ENCODE assay signal across 11 cellular contexts in the genomic region with DNA sequence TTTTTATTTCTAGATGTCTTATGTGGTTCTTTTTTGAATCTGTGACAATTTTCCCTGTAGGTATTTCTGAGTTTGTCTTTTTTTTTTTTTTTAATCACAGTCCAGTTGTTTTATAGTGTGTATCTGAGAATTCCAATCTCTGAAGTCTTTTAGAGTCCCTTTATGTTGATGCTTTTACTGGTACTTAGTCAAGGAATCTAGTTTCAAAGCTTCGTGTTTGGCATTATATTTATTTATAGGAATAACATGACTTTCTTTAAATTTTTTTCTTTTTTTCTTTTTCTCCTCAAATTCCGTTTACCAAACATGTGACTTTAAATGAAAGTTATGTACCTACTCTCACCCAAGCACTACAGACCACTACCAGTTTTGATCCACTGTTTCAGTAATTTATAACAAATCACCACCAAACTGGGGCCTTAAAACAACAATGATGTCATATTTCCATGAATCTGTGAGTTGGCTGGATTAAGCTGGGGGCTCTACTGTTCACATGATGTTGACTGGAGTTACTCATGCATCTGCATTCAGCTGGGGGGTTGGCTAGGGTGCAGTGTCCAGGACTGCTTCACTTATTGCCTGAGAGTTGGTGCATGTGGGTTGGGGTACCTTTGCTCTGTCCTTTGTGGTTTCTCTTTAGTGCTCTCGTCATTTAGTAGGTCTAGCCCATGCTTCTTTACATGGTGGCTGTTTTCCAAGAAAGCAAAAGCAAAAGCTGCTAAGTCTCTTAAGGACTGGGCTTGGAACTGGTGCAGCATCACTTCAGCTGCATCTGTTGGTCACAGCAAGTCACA. TPM values are rescaled to one million over a fixed set of nuclear protein-coding genes. Genes with fewer than 3 reads are reported as not detected.
DNase-seq lines count a peak whose midpoint lies in the region; ATAC-seq and TF ChIP-seq lines count a peak whose summit lies in the region.
"Had no signal": no experiment of that assay in that cellular context is flagged by ENCODE, and none has a peak within 500 bp of the region (broad histone marks: within the 10 kb centered on the region; RNA-seq: fewer than 3 reads in every experiment).

No MANE protein-coding gene starts in this region.

- H3K27ac ChIP-seq in heart right ventricle, result no peak overlapping the region
- H3K27ac ChIP-seq in right atrium auricular region, result no peak overlapping the region
- peak overlapping the region; percentile 68 for H3K27ac ChIP-seq in hepatocyte
- no peak overlapping the region for H3K27ac ChIP-seq in aorta (ENCODE audit: low read depth in 1 of 2, low read length in 2 of 2)

- H3K4me1 Mint-ChIP-seq in activated naive CD8-positive, alpha-beta T cell treated with anti-CD3 and anti-CD28 coated beads, Interleukin-2, amount 10 ng/mL, durations not matched to agents 7 days and 5 days, result peaks cover 14% of the 10 kb centered on the region

- POLR2A ChIA-PET in activated naive CD8-positive, alpha-beta T cell treated with anti-CD3 and anti-CD28 coated beads, Interleukin-2, amount 10 ng/mL, durations not matched to agents 7 days and 5 days (lab: Charles Lee), result no interaction called here

- H3K4me3 Mint-ChIP-seq in activated naive CD8-positive, alpha-beta T cell treated with anti-CD3 and anti-CD28 coated beads, Interleukin-2, amount 10 ng/mL, durations not matched to agents 7 days and 5 days, result no peak overlapping the region

- DNase-seq in heart right ventricle, result peak in 1 of 2 donors; percentile 9
- no peak for DNase-seq in right atrium auricular region (ENCODE audit: low spot score)
- DNase-seq in activated naive CD8-positive, alpha-beta T cell treated with anti-CD3 and anti-CD28 coated beads, Interleukin-2, amount 10 ng/mL, durations not matched to agents 7 days and 5 days, result no peak
- peak; percentile 48 for DNase-seq in hepatocyte (ENCODE audit: low spot score)
- DNase-seq in aorta, result no peak
- DNase-seq in CD1c-positive myeloid dendritic cell (ENCODE audit: extremely low spot score), result no peak
- DNase-seq: hypothalamus, Kasumi-1, NCI-H526 treated with DMSO at 0.1 percent for 48 hours had no signal

- no peaks in the 10 kb centered on the region for H4K20me1 ChIP-seq in hepatocyte (ENCODE audit: insufficient read depth, poor library complexity, severe bottlenecking)

- 69 to 74% methylated on average over 3 of the region's 3 CpGs for WGBS in heart right ventricle, 2 donors
- 74% methylated on average over 3 of the region's 3 CpGs for WGBS in hepatocyte (ENCODE audit: low lambda C conversion rate, missing lambda C conversion rate)
- 7 to 8% methylated on average over 3 of the region's 3 CpGs for WGBS in aorta, 2 donors

- intact Hi-C loops in heart right ventricle (cut with DNase I), result no loop called here
- intact Hi-C loops in aorta (cut with DNase I), result no loop called here

- peaks cover 24% of the 10 kb centered on the region for H3K36me3 Mint-ChIP-seq in activated naive CD8-positive, alpha-beta T cell treated with anti-CD3 and anti-CD28 coated beads, Interleukin-2, amount 10 ng/mL, durations not matched to agents 7 days and 5 days

- no peaks in the 10 kb centered on the region for H3K9me3 Mint-ChIP-seq in activated naive CD8-positive, alpha-beta T cell treated with anti-CD3 and anti-CD28 coated beads, Interleukin-2, amount 10 ng/mL, durations not matched to agents 7 days and 5 days

- peaks cover 0 to 10% (median 0%) of the 10 kb centered on the region in 9 donors for H3K4me1 ChIP-seq in heart right ventricle
- H3K4me1 ChIP-seq in right atrium auricular region, result no peaks in the 10 kb centered on the region
- peaks cover 10% of the 10 kb centered on the region for H3K4me1 ChIP-seq in hepatocyte (ENCODE audit: insufficient read depth)
- H3K4me1 ChIP-seq in aorta (ENCODE audit: control insufficient read depth in 1 of 2, insufficient read depth in 2 of 2, low read length in 2 of 2), result peaks cover 0 to 3% of the 10 kb centered on the region in 2 donors

- no peaks in the 10 kb centered on the region for H3K27me3 ChIP-seq in heart right ventricle
- H3K27me3 ChIP-seq in right atrium auricular region, result no peaks in the 10 kb centered on the region
- no peaks in the 10 kb centered on the region for H3K27me3 ChIP-seq in hepatocyte
- no peaks in the 10 kb centered on the region for H3K27me3 ChIP-seq in aorta (ENCODE audit: control insufficient read depth in 1 of 2, insufficient read depth in 2 of 2, low read length in 1 of 2)

- ATAC-seq in heart right ventricle, result peak in 5 of 8 donors; percentile 39 to 53 (median 49)
- ATAC-seq in activated naive CD8-positive, alpha-beta T cell treated with anti-CD3 and anti-CD28 coated beads, Interleukin-2, amount 10 ng/mL, durations not matched to agents 7 days and 5 days (ENCODE audit: low read depth), result peak; percentile 63
- peak; percentile 62 for ATAC-seq in aorta (ENCODE audit: low FRiP score)
- no peak for ATAC-seq in HG03469 (IDR thresholded peaks at IDR 0.05; ENCODE audit: unreplicated experiment)
- ATAC-seq in GM18519 (IDR thresholded peaks at IDR 0.05; ENCODE audit: low FRiP score, unreplicated experiment), result no peak

- H3K36me3 ChIP-seq in heart right ventricle (peaks cover 0 to 13% (median 0%) of the 10 kb centered on the region in 9 donors), right atrium auricular region (no peaks in the 10 kb centered on the region), hepatocyte (replicated peaks; ENCODE audit: insufficient read depth, low read depth) (no peaks in the 10 kb centered on the region), aorta (ENCODE audit: control insufficient read depth in 1 of 2, insufficient read depth in 2 of 2, low read length in 1 of 2) (no peaks in the 10 kb centered on the region)

- no peaks in the 10 kb centered on the region for H3K27me3 Mint-ChIP-seq in activated naive CD8-positive, alpha-beta T cell treated with anti-CD3 and anti-CD28 coated beads, Interleukin-2, amount 10 ng/mL, durations not matched to agents 7 days and 5 days

- no peaks in the 10 kb centered on the region for H3K9me2 ChIP-seq in hepatocyte (replicated peaks; ENCODE audit: insufficient read depth)

- H3K4me3 ChIP-seq in heart right ventricle, result no peak overlapping the region
- no peak overlapping the region for H3K4me3 ChIP-seq in right atrium auricular region
- no peak overlapping the region for H3K4me3 ChIP-seq in hepatocyte
- H3K4me3 ChIP-seq in aorta (ENCODE audit: low read length in 2 of 2), result no peak overlapping the region

- H3K9me3 ChIP-seq in heart right ventricle (no peaks in the 10 kb centered on the region), right atrium auricular region (no peaks in the 10 kb centered on the region), hepatocyte (ENCODE audit: low read depth) (no peaks in the 10 kb centered on the region), aorta (ENCODE audit: control insufficient read depth, low read length) (no peaks in the 10 kb centered on the region)

- H3K79me2 ChIP-seq in hepatocyte, result peaks cover 19% of the 10 kb centered on the region

- peak overlapping the region; percentile 23 for H3K4me2 ChIP-seq in hepatocyte

- H2AFZ ChIP-seq in hepatocyte, result no peak overlapping the region

- TF ChIP-seq CTCF in heart right ventricle (IDR thresholded peaks at IDR 0.05), result no peak
- TF ChIP-seq CTCF in right atrium auricular region (IDR thresholded peaks at IDR 0.05), result no peak
- no peak for TF ChIP-seq CTCF in hepatocyte (IDR thresholded peaks at IDR 0.05; ENCODE audit: poor library complexity)

- no peak overlapping the region for H3K27ac Mint-ChIP-seq in activated naive CD8-positive, alpha-beta T cell treated with anti-CD3 and anti-CD28 coated beads, Interleukin-2, amount 10 ng/mL, durations not matched to agents 7 days and 5 days

RNA-seq across cellular contexts. Expression of a gene that starts 22.3 kb away (rescaled TPM):
- under 1 TPM in 1 of 10 donors, not detected in 9; 0.16 TPM for total RNA-seq in heart right ventricle
- under 1 TPM; 0.01 to 0.15 TPM for polyA plus RNA-seq in heart right ventricle
- total RNA-seq in right atrium auricular region, result under 1 TPM in 1 of 2 donors, not detected in 1; 0.16 TPM
- total RNA-seq in activated naive CD8-positive, alpha-beta T cell treated with anti-CD3 and anti-CD28 coated beads, Interleukin-2, amount 10 ng/mL, durations not matched to agents 7 days and 5 days, result not detected
- 0.23 and 0.60 TPM in 2 replicates for total RNA-seq in hepatocyte
- polyA plus RNA-seq in hepatocyte, result 0.21 and 1.2 TPM in 2 replicates
- under 1 TPM in 1 of 2 donors, not detected in 1; 0.60 TPM for total RNA-seq in aorta
- polyA plus RNA-seq in aorta, result under 1 TPM; 0.25 to 0.26 TPM

RNA-seq across cellular contexts. Expression of a gene that starts 58.2 kb away (rescaled TPM):
- total RNA-seq in heart right ventricle (10 to 100 TPM; 17.3 to 24.9 (median 21.5) TPM), right atrium auricular region (10 to 100 TPM in 1 of 2 donors, 1 to 10 TPM in 1; 9.4 to 23.3 TPM), hepatocyte (25.7 and 25.8 TPM in 2 replicates), aorta (10 to 100 TPM; 11.5 to 13.3 TPM)
- polyA plus RNA-seq in heart right ventricle (10 to 100 TPM; 15.8 to 16.9 TPM), hepatocyte (23.1 and 26.7 TPM in 2 replicates), aorta (10 to 100 TPM; 10.5 to 16.5 TPM)
- total RNA-seq in activated naive CD8-positive, alpha-beta T cell treated with anti-CD3 and anti-CD28 coated beads, Interleukin-2, amount 10 ng/mL, durations not matched to agents 7 days and 5 days, result 10 to 100 TPM; 15.0 to 15.1 TPM

Comparison
In these comparisons a context has a peak if more than half of its experiments do, and no peak if none do; other contexts are left out.
1. ATAC-seq: peak in heart right ventricle (5 of 8), activated naive CD8-positive, alpha-beta T cell treated with anti-CD3 and anti-CD28 coated beads, Interleukin-2, amount 10 ng/mL, durations not matched to agents 7 days and 5 days (single experiment) and aorta (single experiment); none in HG03469 (single experiment) and GM18519 (single experiment).